ENCODE assay signal across 16 cellular contexts in the genomic region with DNA sequence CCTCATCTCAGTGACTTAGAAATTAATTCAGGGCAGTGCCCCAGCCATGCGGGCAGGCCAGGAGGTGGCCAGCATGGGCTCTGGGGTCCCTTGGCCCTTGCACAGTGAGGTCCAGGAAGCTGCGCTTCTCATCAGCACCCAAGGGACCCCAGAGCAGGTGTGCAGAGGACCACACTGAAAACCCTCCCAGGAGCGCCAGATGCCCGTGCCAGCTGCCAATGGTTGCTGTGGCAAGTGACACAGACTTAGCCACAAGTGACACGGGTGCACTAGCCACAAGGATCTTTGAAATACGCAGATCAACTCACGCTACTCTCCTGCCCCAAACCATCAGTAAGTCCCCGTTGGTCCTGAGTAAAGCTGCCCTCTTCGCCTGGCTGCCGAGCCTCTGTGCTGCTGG.
"Had no signal": no experiment of that assay in that cellular context is flagged by ENCODE, and none has a peak within 500 bp of the region (broad histone marks: within the 10 kb centered on the region; RNA-seq: fewer than 3 reads in every experiment).

No MANE protein-coding gene starts in this region.

- H3K4me1 Mint-ChIP-seq: activated CD4-positive, alpha-beta T cell treated with anti-CD3 and anti-CD28 coated beads, Interleukin-2, amount 10 ng/mL, durations not matched to agents 7 days and 5 days; central memory CD8-positive, alpha-beta T cell; neural crest cell had no signal

- H3K36me3 Mint-ChIP-seq: memory B cell had no signal

- H3K9me3 ChIP-seq: gastrocnemius medialis, left lung, psoas muscle, upper lobe of right lung had no signal

- H3K9me3 Mint-ChIP-seq: activated CD4-positive, alpha-beta T cell treated with anti-CD3 and anti-CD28 coated beads, Interleukin-2, amount 10 ng/mL, durations not matched to agents 7 days and 5 days; central memory CD8-positive, alpha-beta T cell; neural crest cell had no signal

- ATAC-seq: activated CD4-positive, CD25-positive, alpha-beta regulatory T cell treated with anti-CD3 and anti-CD28 coated beads, Interleukin-2, amount 50 U/mL, for 24 hours; gastrocnemius medialis; left lung had no signal

- DNase-seq: activated naive CD4-positive, alpha-beta T cell treated with anti-CD3 and anti-CD28 coated beads, Interleukin-2, amount 50 U/mL, for 16 hours; activated T-cell treated with anti-CD3 and anti-CD28 coated beads, Interleukin-2, amount 50 U/mL, for 1 hour; brain microvascular endothelial cell; gastrocnemius medialis; kidney; psoas muscle; small intestine; stimulated activated CD4-positive, alpha-beta T cell treated with anti-CD3 and anti-CD28 coated beads, Interleukin-2, amount 100 ng/mL, for 48 hours had no signal

- H3K4me3 Mint-ChIP-seq: activated CD4-positive, alpha-beta T cell treated with anti-CD3 and anti-CD28 coated beads, Interleukin-2, amount 10 ng/mL, durations not matched to agents 7 days and 5 days; central memory CD8-positive, alpha-beta T cell; memory B cell; neural crest cell had no signal

- H3K36me3 ChIP-seq: brain microvascular endothelial cell, gastrocnemius medialis, left lung, upper lobe of right lung had no signal

- H3K4me3 ChIP-seq: coronary artery, gastrocnemius medialis, left lung, psoas muscle, upper lobe of right lung had no signal

- H3K27ac Mint-ChIP-seq: activated CD4-positive, alpha-beta T cell treated with anti-CD3 and anti-CD28 coated beads, Interleukin-2, amount 10 ng/mL, durations not matched to agents 7 days and 5 days; memory B cell had no signal

- H3K27ac ChIP-seq: brain microvascular endothelial cell, coronary artery, gastrocnemius medialis, left lung, psoas muscle, upper lobe of right lung had no signal

- H3K4me1 ChIP-seq: gastrocnemius medialis, left lung, psoas muscle, upper lobe of right lung had no signal

- H3K27me3 ChIP-seq: brain microvascular endothelial cell, upper lobe of right lung had no signal
